ENCODE assay signal across 2 cellular contexts in the genomic region with DNA sequence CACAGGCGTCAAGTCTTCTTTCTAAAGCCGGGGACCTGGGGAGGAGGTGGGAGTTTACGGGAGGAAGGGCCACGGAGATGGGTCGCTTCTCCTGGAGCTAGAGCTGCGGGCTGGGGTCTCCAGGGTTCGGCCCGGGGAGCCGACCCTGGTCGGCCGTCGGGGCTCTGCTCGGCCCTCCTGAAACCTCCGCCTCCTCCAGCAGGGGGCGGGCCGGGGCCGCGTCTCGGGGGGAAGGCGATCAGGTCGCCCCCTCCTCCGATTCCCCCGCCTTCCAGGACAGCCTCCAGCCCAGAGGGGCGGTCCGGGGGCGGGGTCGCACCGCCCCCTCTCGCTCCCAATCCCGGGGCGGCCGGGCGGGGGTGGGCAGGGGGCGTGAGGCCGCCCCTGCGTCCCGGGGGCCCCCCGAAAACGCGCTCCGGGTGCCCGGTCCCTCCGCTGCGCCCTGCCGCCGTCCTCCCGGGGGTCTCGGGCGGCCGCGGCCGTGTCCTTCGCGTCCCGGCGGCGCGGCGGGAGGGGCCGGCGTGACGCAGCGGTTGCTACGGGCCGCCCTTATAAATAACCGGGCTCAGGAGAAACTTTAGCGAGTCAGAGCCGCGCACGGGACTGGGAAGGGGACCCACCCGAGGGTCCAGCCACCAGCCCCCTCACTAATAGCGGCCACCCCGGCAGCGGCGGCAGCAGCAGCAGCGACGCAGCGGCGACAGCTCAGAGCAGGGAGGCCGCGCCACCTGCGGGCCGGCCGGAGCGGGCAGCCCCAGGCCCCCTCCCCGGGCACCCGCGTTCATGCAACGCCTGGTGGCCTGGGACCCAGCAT.
A peak's percentile ranks its signal among the peaks of the same experiment; 100 is the strongest.
TF ChIP-seq lines count a peak whose summit lies in the region.

A gene (plus strand): TSS at position 580 of the 814 bp plus-strand sequence. CDS start 204 bp downstream, at position 784.

TF ChIP-seq in HEK293T, 16 proteins besides CTCF, POLR2A, EP300 and RAD21 (continued from another document):
- TF ChIP-seq, protein P1, sequence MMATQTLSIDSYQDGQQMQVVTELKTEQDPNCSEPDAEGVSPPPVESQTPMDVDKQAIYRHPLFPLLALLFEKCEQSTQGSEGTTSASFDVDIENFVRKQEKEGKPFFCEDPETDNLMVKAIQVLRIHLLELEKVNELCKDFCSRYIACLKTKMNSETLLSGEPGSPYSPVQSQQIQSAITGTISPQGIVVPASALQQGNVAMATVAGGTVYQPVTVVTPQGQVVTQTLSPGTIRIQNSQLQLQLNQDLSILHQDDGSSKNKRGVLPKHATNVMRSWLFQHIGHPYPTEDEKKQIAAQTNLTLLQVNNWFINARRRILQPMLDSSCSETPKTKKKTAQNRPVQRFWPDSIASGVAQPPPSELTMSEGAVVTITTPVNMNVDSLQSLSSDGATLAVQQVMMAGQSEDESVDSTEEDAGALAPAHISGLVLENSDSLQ (IDR thresholded peaks at IDR 0.05), result no peak
- TF ChIP-seq FOXK2 (IDR thresholded peaks at IDR 0.05) (no peak), TARDBP (IDR thresholded peaks at IDR 0.05) (no peak), CTBP1 (IDR thresholded peaks at IDR 0.05; ENCODE audit: borderline replicate concordance) (no peak), ELF4 (IDR thresholded peaks at IDR 0.05) (no peak), NFRKB (IDR thresholded peaks at IDR 0.05) (no peak)

TF ChIP-seq in GM12878, 131 proteins besides CTCF, POLR2A, EP300 and RAD21 (continued from another document and continues in another):
- TF ChIP-seq MEF2B (IDR thresholded peaks at IDR 0.05; ENCODE audit: partially characterized antibody, poor library complexity, severe bottlenecking) (no peak), ATF7 (IDR thresholded peaks at IDR 0.05; ENCODE audit: low read depth) (no peak), SIN3A (IDR thresholded peaks at IDR 0.05; ENCODE audit: low read depth, low read length) (no peak), NFYA (IDR thresholded peaks at IDR 0.05; ENCODE audit: borderline replicate concordance, low read depth, low read length) (no peak), BHLHE40 (IDR thresholded peaks at IDR 0.05; ENCODE audit: borderline replicate concordance in 1 of 2, low read depth in 2 of 2, low read length in 1 of 2) (peak in 1 of 2 experiments; percentile 65; a peak in 1 of 4 replicates), JUND (IDR thresholded peaks at IDR 0.05; ENCODE audit: low read depth, low read length) (no peak), MXI1 (IDR thresholded peaks at IDR 0.05; ENCODE audit: low read depth, low read length) (no peak), TARDBP (IDR thresholded peaks at IDR 0.05; ENCODE audit: borderline replicate concordance) (no peak), EGR1 (IDR thresholded peaks at IDR 0.05; ENCODE audit: borderline replicate concordance in 1 of 2, low read depth in 2 of 2, low read length in 2 of 2) (peak in 1 of 2 experiments; percentile 56; a peak in 2 of 3 replicates), ZNF274 (IDR thresholded peaks at IDR 0.05; ENCODE audit: insufficient read depth, insufficient read length) (no peak), SMAD1 (IDR thresholded peaks at IDR 0.05; ENCODE audit: low read depth, partially characterized antibody) (no peak), CREM (IDR thresholded peaks at IDR 0.05; ENCODE audit: low read depth) (0 out of 2 replicates have a peak, but pooled peaks have one; percentile 29), MTA2 (IDR thresholded peaks at IDR 0.05; ENCODE audit: low read depth) (no peak), NRF1 (conservative IDR thresholded peaks at IDR 0.05; ENCODE audit: low read depth, low read length) (no peak), HDAC2 (IDR thresholded peaks at IDR 0.05) (no peak), NR2C2 (IDR thresholded peaks at IDR 0.05; ENCODE audit: borderline replicate concordance, control insufficient read depth, insufficient read length, low read depth) (no peak), HDAC6 (IDR thresholded peaks at IDR 0.05; ENCODE audit: unreplicated experiment) (no peak), TCF12 (IDR thresholded peaks at IDR 0.05; ENCODE audit: low read depth, low read length) (peak; percentile 49; the same call in 1 of the 2 replicates), ZNF622 (IDR thresholded peaks at IDR 0.05) (no peak), RB1 (IDR thresholded peaks at IDR 0.05; ENCODE audit: borderline replicate concordance) (no peak), YY1 (IDR thresholded peaks at IDR 0.05; ENCODE audit: low read depth, low read length) (0 out of 2 replicates have a peak, but pooled peaks have one; percentile 27)
- TF ChIP-seq, protein P2, sequence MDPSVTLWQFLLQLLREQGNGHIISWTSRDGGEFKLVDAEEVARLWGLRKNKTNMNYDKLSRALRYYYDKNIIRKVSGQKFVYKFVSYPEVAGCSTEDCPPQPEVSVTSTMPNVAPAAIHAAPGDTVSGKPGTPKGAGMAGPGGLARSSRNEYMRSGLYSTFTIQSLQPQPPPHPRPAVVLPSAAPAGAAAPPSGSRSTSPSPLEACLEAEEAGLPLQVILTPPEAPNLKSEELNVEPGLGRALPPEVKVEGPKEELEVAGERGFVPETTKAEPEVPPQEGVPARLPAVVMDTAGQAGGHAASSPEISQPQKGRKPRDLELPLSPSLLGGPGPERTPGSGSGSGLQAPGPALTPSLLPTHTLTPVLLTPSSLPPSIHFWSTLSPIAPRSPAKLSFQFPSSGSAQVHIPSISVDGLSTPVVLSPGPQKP (IDR thresholded peaks at IDR 0.05; ENCODE audit: low read depth, low read length), result no peak
- TF ChIP-seq, protein P3, sequence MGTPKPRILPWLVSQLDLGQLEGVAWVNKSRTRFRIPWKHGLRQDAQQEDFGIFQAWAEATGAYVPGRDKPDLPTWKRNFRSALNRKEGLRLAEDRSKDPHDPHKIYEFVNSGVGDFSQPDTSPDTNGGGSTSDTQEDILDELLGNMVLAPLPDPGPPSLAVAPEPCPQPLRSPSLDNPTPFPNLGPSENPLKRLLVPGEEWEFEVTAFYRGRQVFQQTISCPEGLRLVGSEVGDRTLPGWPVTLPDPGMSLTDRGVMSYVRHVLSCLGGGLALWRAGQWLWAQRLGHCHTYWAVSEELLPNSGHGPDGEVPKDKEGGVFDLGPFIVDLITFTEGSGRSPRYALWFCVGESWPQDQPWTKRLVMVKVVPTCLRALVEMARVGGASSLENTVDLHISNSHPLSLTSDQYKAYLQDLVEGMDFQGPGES (IDR thresholded peaks at IDR 0.05), result no peak
- TF ChIP-seq, protein P4, sequence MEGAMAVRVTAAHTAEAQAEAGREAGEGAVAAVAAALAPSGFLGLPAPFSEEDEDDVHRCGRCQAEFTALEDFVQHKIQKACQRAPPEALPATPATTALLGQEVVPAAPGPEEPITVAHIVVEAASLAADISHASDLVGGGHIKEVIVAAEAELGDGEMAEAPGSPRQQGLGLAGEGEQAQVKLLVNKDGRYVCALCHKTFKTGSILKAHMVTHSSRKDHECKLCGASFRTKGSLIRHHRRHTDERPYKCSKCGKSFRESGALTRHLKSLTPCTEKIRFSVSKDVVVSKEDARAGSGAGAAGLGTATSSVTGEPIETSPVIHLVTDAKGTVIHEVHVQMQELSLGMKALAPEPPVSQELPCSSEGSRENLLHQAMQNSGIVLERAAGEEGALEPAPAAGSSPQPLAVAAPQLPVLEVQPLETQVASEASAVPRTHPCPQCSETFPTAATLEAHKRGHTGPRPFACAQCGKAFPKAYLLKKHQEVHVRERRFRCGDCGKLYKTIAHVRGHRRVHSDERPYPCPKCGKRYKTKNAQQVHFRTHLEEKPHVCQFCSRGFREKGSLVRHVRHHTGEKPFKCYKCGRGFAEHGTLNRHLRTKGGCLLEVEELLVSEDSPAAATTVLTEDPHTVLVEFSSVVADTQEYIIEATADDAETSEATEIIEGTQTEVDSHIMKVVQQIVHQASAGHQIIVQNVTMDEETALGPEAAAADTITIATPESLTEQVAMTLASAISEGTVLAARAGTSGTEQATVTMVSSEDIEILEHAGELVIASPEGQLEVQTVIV (IDR thresholded peaks at IDR 0.05; ENCODE audit: borderline replicate concordance, partially characterized antibody), result no peak
- TF ChIP-seq, protein P5, sequence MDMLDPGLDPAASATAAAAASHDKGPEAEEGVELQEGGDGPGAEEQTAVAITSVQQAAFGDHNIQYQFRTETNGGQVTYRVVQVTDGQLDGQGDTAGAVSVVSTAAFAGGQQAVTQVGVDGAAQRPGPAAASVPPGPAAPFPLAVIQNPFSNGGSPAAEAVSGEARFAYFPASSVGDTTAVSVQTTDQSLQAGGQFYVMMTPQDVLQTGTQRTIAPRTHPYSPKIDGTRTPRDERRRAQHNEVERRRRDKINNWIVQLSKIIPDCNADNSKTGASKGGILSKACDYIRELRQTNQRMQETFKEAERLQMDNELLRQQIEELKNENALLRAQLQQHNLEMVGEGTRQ (IDR thresholded peaks at IDR 0.05; ENCODE audit: borderline replicate concordance, low read depth, low read length), result no peak
- TF ChIP-seq, protein P6, sequence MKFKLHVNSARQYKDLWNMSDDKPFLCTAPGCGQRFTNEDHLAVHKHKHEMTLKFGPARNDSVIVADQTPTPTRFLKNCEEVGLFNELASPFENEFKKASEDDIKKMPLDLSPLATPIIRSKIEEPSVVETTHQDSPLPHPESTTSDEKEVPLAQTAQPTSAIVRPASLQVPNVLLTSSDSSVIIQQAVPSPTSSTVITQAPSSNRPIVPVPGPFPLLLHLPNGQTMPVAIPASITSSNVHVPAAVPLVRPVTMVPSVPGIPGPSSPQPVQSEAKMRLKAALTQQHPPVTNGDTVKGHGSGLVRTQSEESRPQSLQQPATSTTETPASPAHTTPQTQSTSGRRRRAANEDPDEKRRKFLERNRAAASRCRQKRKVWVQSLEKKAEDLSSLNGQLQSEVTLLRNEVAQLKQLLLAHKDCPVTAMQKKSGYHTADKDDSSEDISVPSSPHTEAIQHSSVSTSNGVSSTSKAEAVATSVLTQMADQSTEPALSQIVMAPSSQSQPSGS (IDR thresholded peaks at IDR 0.05; ENCODE audit: low read length), result no peak
- TF ChIP-seq, protein P7, sequence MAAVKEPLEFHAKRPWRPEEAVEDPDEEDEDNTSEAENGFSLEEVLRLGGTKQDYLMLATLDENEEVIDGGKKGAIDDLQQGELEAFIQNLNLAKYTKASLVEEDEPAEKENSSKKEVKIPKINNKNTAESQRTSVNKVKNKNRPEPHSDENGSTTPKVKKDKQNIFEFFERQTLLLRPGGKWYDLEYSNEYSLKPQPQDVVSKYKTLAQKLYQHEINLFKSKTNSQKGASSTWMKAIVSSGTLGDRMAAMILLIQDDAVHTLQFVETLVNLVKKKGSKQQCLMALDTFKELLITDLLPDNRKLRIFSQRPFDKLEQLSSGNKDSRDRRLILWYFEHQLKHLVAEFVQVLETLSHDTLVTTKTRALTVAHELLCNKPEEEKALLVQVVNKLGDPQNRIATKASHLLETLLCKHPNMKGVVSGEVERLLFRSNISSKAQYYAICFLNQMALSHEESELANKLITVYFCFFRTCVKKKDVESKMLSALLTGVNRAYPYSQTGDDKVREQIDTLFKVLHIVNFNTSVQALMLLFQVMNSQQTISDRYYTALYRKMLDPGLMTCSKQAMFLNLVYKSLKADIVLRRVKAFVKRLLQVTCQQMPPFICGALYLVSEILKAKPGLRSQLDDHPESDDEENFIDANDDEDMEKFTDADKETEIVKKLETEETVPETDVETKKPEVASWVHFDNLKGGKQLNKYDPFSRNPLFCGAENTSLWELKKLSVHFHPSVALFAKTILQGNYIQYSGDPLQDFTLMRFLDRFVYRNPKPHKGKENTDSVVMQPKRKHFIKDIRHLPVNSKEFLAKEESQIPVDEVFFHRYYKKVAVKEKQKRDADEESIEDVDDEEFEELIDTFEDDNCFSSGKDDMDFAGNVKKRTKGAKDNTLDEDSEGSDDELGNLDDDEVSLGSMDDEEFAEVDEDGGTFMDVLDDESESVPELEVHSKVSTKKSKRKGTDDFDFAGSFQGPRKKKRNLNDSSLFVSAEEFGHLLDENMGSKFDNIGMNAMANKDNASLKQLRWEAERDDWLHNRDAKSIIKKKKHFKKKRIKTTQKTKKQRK (IDR thresholded peaks at IDR 0.05; ENCODE audit: low read depth, low read length), result no peak
- TF ChIP-seq, protein P8, sequence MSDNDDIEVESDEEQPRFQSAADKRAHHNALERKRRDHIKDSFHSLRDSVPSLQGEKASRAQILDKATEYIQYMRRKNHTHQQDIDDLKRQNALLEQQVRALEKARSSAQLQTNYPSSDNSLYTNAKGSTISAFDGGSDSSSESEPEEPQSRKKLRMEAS (IDR thresholded peaks at IDR 0.05; ENCODE audit: low read depth, low read length), result no peak
- TF ChIP-seq, protein P9, sequence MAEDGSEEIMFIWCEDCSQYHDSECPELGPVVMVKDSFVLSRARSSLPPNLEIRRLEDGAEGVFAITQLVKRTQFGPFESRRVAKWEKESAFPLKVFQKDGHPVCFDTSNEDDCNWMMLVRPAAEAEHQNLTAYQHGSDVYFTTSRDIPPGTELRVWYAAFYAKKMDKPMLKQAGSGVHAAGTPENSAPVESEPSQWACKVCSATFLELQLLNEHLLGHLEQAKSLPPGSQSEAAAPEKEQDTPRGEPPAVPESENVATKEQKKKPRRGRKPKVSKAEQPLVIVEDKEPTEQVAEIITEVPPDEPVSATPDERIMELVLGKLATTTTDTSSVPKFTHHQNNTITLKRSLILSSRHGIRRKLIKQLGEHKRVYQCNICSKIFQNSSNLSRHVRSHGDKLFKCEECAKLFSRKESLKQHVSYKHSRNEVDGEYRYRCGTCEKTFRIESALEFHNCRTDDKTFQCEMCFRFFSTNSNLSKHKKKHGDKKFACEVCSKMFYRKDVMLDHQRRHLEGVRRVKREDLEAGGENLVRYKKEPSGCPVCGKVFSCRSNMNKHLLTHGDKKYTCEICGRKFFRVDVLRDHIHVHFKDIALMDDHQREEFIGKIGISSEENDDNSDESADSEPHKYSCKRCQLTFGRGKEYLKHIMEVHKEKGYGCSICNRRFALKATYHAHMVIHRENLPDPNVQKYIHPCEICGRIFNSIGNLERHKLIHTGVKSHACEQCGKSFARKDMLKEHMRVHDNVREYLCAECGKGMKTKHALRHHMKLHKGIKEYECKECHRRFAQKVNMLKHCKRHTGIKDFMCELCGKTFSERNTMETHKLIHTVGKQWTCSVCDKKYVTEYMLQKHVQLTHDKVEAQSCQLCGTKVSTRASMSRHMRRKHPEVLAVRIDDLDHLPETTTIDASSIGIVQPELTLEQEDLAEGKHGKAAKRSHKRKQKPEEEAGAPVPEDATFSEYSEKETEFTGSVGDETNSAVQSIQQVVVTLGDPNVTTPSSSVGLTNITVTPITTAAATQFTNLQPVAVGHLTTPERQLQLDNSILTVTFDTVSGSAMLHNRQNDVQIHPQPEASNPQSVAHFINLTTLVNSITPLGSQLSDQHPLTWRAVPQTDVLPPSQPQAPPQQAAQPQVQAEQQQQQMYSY (CRISPR knock-in tag; IDR thresholded peaks at IDR 0.05), result no peak
- TF ChIP-seq, protein P1 (IDR thresholded peaks at IDR 0.05), result no peak
- TF ChIP-seq, protein P10, sequence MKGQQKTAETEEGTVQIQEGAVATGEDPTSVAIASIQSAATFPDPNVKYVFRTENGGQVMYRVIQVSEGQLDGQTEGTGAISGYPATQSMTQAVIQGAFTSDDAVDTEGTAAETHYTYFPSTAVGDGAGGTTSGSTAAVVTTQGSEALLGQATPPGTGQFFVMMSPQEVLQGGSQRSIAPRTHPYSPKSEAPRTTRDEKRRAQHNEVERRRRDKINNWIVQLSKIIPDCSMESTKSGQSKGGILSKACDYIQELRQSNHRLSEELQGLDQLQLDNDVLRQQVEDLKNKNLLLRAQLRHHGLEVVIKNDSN (IDR thresholded peaks at IDR 0.05; ENCODE audit: borderline replicate concordance, extremely low read length, insufficient read depth, low read depth, low read length), result no peak
